ENCODE assay signal across 1 cellular context in genomic region chr2:37083873-37084792, GRCh38.
TF ChIP-seq lines count a peak whose summit lies in the region.

TSS of gene GPATCH11 (plus strand) at chr2:37084518. CDS start at chr2:37088382, 3,864 bp downstream.
TSS of gene HEATR5B (minus strand) at chr2:37084372. CDS start at chr2:37083414, 958 bp downstream.

TF ChIP-seq in HepG2, 621 proteins besides CTCF, POLR2A, EP300 and RAD21 (continued from another document and continues in another):
- TF ChIP-seq ZNF530 (CRISPR knock-in tag; IDR thresholded peaks at IDR 0.05; ENCODE audit: low read depth) = no peak
- 0 out of 2 replicates have a peak, but pooled peaks have one; percentile 28 for TF ChIP-seq TEF (CRISPR knock-in tag; IDR thresholded peaks at IDR 0.05)
- peak; percentile 65 for TF ChIP-seq ARHGAP35 (CRISPR knock-in tag; IDR thresholded peaks at IDR 0.05; ENCODE audit: borderline replicate concordance)
- peak; percentile 76; the same call in 1 of the 2 replicates for TF ChIP-seq SP140L (CRISPR knock-in tag; IDR thresholded peaks at IDR 0.05; ENCODE audit: borderline replicate concordance)
- no peak for TF ChIP-seq LCORL (IDR thresholded peaks at IDR 0.05)
- peak; percentile 89; the same call in 1 of the 2 replicates for TF ChIP-seq LCORL (CRISPR knock-in tag; IDR thresholded peaks at IDR 0.05)
- no peak for TF ChIP-seq NR1H2 (CRISPR knock-in tag; IDR thresholded peaks at IDR 0.05; ENCODE audit: borderline replicate concordance, low read depth)
- TF ChIP-seq PBX3 (CRISPR knock-in tag; IDR thresholded peaks at IDR 0.05; ENCODE audit: borderline replicate concordance) = no peak
- TF ChIP-seq PHF5A (CRISPR knock-in tag; IDR thresholded peaks at IDR 0.05; ENCODE audit: low read depth, unreplicated experiment) = no peak
- peak; percentile 92; the same call in 1 of the 2 replicates for TF ChIP-seq ZNF343 (CRISPR knock-in tag; IDR thresholded peaks at IDR 0.05)
- TF ChIP-seq ELF1 (CRISPR knock-in tag; IDR thresholded peaks at IDR 0.05) = peak; percentile 95
- peak; percentile 57; the same call in 1 of the 2 replicates for TF ChIP-seq PHF21A (CRISPR knock-in tag; IDR thresholded peaks at IDR 0.05)
- TF ChIP-seq ZEB1 (IDR thresholded peaks at IDR 0.05; ENCODE audit: insufficient replicate concordance, low read depth) = peak; percentile 72
- peak; percentile 72; the same call in 1 of the 2 replicates for TF ChIP-seq FOXK1 (CRISPR knock-in tag; IDR thresholded peaks at IDR 0.05; ENCODE audit: borderline replicate concordance, low read depth)
- 0 out of 2 replicates have a peak, but pooled peaks have one; percentile 18 for TF ChIP-seq ZFP1 (CRISPR knock-in tag; IDR thresholded peaks at IDR 0.05)
- TF ChIP-seq ZKSCAN8 (CRISPR knock-in tag; IDR thresholded peaks at IDR 0.05; ENCODE audit: borderline replicate concordance) = peak; percentile 65; the same call in 1 of the 2 replicates
- no peak; the same call in none of the 2 replicates for TF ChIP-seq TARDBP (CRISPR knock-in tag; IDR thresholded peaks at IDR 0.05)
- TF ChIP-seq ZSCAN30 (CRISPR knock-in tag; IDR thresholded peaks at IDR 0.05) = no peak
- TF ChIP-seq ZMAT3 (CRISPR knock-in tag; conservative IDR thresholded peaks at IDR 0.05) = 0 out of 2 replicates have a peak, but pooled peaks have one; percentile 49
- no peak for TF ChIP-seq ZNF597 (CRISPR knock-in tag; IDR thresholded peaks at IDR 0.05)
- no peak for TF ChIP-seq HDAC6 (IDR thresholded peaks at IDR 0.05; ENCODE audit: low read depth, low read length)
- 0 out of 2 replicates have a peak, but pooled peaks have one; percentile 46 for TF ChIP-seq MYNN (CRISPR knock-in tag; IDR thresholded peaks at IDR 0.05; ENCODE audit: low read depth)
- no peak for TF ChIP-seq CBX2 (IDR thresholded peaks at IDR 0.05; ENCODE audit: low read depth, low read length)
- peak; percentile 52; the same call in 1 of the 2 replicates for TF ChIP-seq CBX2 (CRISPR knock-in tag; IDR thresholded peaks at IDR 0.05; ENCODE audit: low read depth)
- TF ChIP-seq PATZ1 (CRISPR knock-in tag; IDR thresholded peaks at IDR 0.05) = peak; percentile 64; the same call in 1 of the 2 replicates
- TF ChIP-seq KLF13 (CRISPR knock-in tag; IDR thresholded peaks at IDR 0.05) = no peak
- peak; percentile 84 for TF ChIP-seq CREB3 (CRISPR knock-in tag; IDR thresholded peaks at IDR 0.05)
- TF ChIP-seq ZNF329 (CRISPR knock-in tag; IDR thresholded peaks at IDR 0.05; ENCODE audit: low read depth) = no peak
- peak; percentile 84 for TF ChIP-seq PHF20 (CRISPR knock-in tag; IDR thresholded peaks at IDR 0.05)
- TF ChIP-seq ZNF460 (CRISPR knock-in tag; IDR thresholded peaks at IDR 0.05; ENCODE audit: borderline replicate concordance) = no peak; the same call in 1 of the 2 replicates
- no peak; the same call in 1 of the 2 replicates for TF ChIP-seq FOXP4 (CRISPR knock-in tag; IDR thresholded peaks at IDR 0.05)
- TF ChIP-seq HNRNPK (IDR thresholded peaks at IDR 0.05; ENCODE audit: low read depth, low read length, poor library complexity, severe bottlenecking) = no peak
- TF ChIP-seq ZFP91 (CRISPR knock-in tag; IDR thresholded peaks at IDR 0.05; ENCODE audit: borderline replicate concordance) = peak; percentile 90; the same call in 1 of the 2 replicates
- TF ChIP-seq FOXA3 (CRISPR knock-in tag; IDR thresholded peaks at IDR 0.05) = peak; percentile 84
- peak; percentile 98 for TF ChIP-seq ASH2L (IDR thresholded peaks at IDR 0.05; ENCODE audit: insufficient read length, low read depth, low read length)
- TF ChIP-seq CC2D1A (CRISPR knock-in tag; IDR thresholded peaks at IDR 0.05) = peak; percentile 94; the same call in 1 of the 2 replicates
- TF ChIP-seq ATF7 (IDR thresholded peaks at IDR 0.05) = no peak
- TF ChIP-seq ATF7 (CRISPR knock-in tag; IDR thresholded peaks at IDR 0.05) = no peak
- peak; percentile 84; the same call in 1 of the 2 replicates for TF ChIP-seq ZNF761 (CRISPR knock-in tag; conservative IDR thresholded peaks at IDR 0.05)
- peak; percentile 84; the same call in 1 of the 2 replicates for TF ChIP-seq ZNF850 (CRISPR knock-in tag; conservative IDR thresholded peaks at IDR 0.05)
- TF ChIP-seq ELF3 (CRISPR knock-in tag; IDR thresholded peaks at IDR 0.05) = no peak; the same call in none of the 2 replicates
- peak; percentile 81 for TF ChIP-seq KMT2B (CRISPR knock-in tag; IDR thresholded peaks at IDR 0.05)
- TF ChIP-seq HDAC2 (CRISPR knock-in tag; IDR thresholded peaks at IDR 0.05) = peak; percentile 48; the same call in 1 of the 2 replicates
- no peak for TF ChIP-seq PCBP2 (optimal IDR thresholded peaks at IDR 0.05; ENCODE audit: low read depth, low read length, poor library complexity, severe bottlenecking)
- peak; percentile 72 for TF ChIP-seq PTBP1 (IDR thresholded peaks at IDR 0.05; ENCODE audit: low read depth, low read length, poor library complexity, severe bottlenecking)
- TF ChIP-seq ZNF749 (CRISPR knock-in tag; IDR thresholded peaks at IDR 0.05; ENCODE audit: borderline replicate concordance) = peak; percentile 69; the same call in 1 of the 2 replicates
- TF ChIP-seq MYPOP (CRISPR knock-in tag; IDR thresholded peaks at IDR 0.05) = no peak; the same call in 1 of the 2 replicates
- peak; percentile 48 for TF ChIP-seq MLX (CRISPR knock-in tag; IDR thresholded peaks at IDR 0.05)
- TF ChIP-seq ZBTB33 (CRISPR knock-in tag; IDR thresholded peaks at IDR 0.05) = 0 out of 2 replicates have a peak, but pooled peaks have one; percentile 48
- peak; percentile 98 for TF ChIP-seq HDAC1 (CRISPR knock-in tag; IDR thresholded peaks at IDR 0.05)
- TF ChIP-seq ARNT (IDR thresholded peaks at IDR 0.05) = no peak
- no peak for TF ChIP-seq SSRP1 (CRISPR knock-in tag; IDR thresholded peaks at IDR 0.05)
- TF ChIP-seq RXRB (CRISPR knock-in tag; IDR thresholded peaks at IDR 0.05; ENCODE audit: borderline replicate concordance) = peak; percentile 57; the same call in 1 of the 2 replicates
- 0 out of 2 replicates have a peak, but pooled peaks have one; percentile 66 for TF ChIP-seq ZNF879 (CRISPR knock-in tag; IDR thresholded peaks at IDR 0.05)
- TF ChIP-seq HOXA7 (CRISPR knock-in tag; IDR thresholded peaks at IDR 0.05) = peak; percentile 39; the same call in 1 of the 2 replicates
